ENCODE assay signal across 18 cellular contexts in the genomic region with DNA sequence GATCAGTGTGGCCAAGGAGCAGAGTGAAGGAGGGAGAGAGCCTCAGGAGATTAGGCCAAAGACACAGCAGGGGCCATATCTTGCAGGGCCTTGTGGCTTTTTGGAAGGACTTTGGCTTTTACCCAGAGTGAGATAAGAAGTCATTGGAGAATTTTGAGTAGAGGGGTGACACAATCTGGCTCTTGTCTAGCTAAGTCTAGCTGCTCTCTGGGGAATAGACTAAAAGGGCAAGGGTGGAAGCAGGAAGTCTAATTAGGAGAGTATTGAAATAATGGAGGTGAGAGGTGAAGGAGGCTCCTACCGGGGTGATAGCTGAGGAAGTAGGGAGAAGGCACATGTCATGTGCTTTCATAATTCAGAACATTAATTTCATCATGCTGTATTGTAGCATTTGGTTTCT. TPM values are rescaled to one million over a fixed set of nuclear protein-coding genes. Genes with fewer than 3 reads are reported as not detected.
"Had no signal": no experiment of that assay in that cellular context is flagged by ENCODE, and none has a peak within 500 bp of the region (broad histone marks: within the 10 kb centered on the region; RNA-seq: fewer than 3 reads in every experiment).

No MANE protein-coding gene starts in this region.

- H3K27ac Mint-ChIP-seq: activated naive CD4-positive, alpha-beta T cell treated with anti-CD3 and anti-CD28 coated beads for 36 hours; effector memory CD8-positive, alpha-beta T cell; natural killer cell treated with Interleukin-12 subunit alpha and Interleukin-12 subunit beta and Interleukin-15 and Interleukin-18, amount 100 ng/mL, for 72 hours had no signal

- H3K9me3 Mint-ChIP-seq: activated naive CD4-positive, alpha-beta T cell treated with anti-CD3 and anti-CD28 coated beads for 36 hours; activated T-cell treated with anti-CD3 and anti-CD28 coated beads, Interleukin-2, amount 50 U/mL, for 4 hours; effector memory CD8-positive, alpha-beta T cell; natural killer cell treated with Interleukin-12 subunit alpha and Interleukin-12 subunit beta and Interleukin-15 and Interleukin-18, amount 100 ng/mL, for 72 hours had no signal

- H3K27ac ChIP-seq: body of pancreas, esophagus squamous epithelium, neutrophil, pancreas, right lobe of liver, suprapubic skin had no signal

- H3K27me3 Mint-ChIP-seq: stimulated activated naive CD8-positive, alpha-beta T cell treated with anti-CD3 and anti-CD28 coated beads, Interleukin-15, amount 100 ng/mL, for 72 hours had no signal

- H3K4me3 Mint-ChIP-seq: activated naive CD4-positive, alpha-beta T cell treated with anti-CD3 and anti-CD28 coated beads for 36 hours; activated T-cell treated with anti-CD3 and anti-CD28 coated beads, Interleukin-2, amount 50 U/mL, for 4 hours; effector memory CD8-positive, alpha-beta T cell; natural killer cell treated with Interleukin-12 subunit alpha and Interleukin-12 subunit beta and Interleukin-15 and Interleukin-18, amount 100 ng/mL, for 72 hours; stimulated activated naive CD8-positive, alpha-beta T cell treated with anti-CD3 and anti-CD28 coated beads, Interleukin-15, amount 100 ng/mL, for 72 hours had no signal

- H3K36me3 ChIP-seq: esophagus squamous epithelium, neutrophil, pancreas, right lobe of liver, suprapubic skin had no signal

- H3K27me3 ChIP-seq: body of pancreas, esophagus squamous epithelium, neutrophil, pancreas, right lobe of liver, suprapubic skin had no signal

- DNase-seq: activated CD4-positive, alpha-beta T cell treated with anti-CD3 and anti-CD28 coated beads, Interleukin-2, amount 50 U/mL, for 1 hour; activated CD8-positive, alpha-beta memory T cell treated with anti-CD3 and anti-CD28 coated beads, Interleukin-2, amount 50 U/mL, for 4 hours; activated naive CD4-positive, alpha-beta T cell treated with anti-CD3 and anti-CD28 coated beads for 36 hours; activated T-cell treated with anti-CD3 and anti-CD28 coated beads, Interleukin-2, amount 50 U/mL, for 4 hours; body of pancreas; effector memory CD8-positive, alpha-beta T cell; esophagus squamous epithelium; pancreas; right lobe of liver; small intestine; stimulated activated CD4-positive, alpha-beta T cell treated with anti-CD3 and anti-CD28 coated beads, Interleukin-4, amount 100 ng/mL, for 1 hour; stimulated activated naive CD8-positive, alpha-beta T cell treated with anti-CD3 and anti-CD28 coated beads, Interleukin-15, amount 100 ng/mL, for 72 hours had no signal

- H3K36me3 Mint-ChIP-seq: natural killer cell treated with Interleukin-12 subunit alpha and Interleukin-12 subunit beta and Interleukin-15 and Interleukin-18, amount 100 ng/mL, for 72 hours had no signal

- H3K4me1 ChIP-seq: body of pancreas, esophagus squamous epithelium, pancreas, right lobe of liver, suprapubic skin had no signal

- H3K4me3 ChIP-seq: body of pancreas, esophagus squamous epithelium, pancreas, right lobe of liver, suprapubic skin had no signal

- H3K9me3 ChIP-seq: body of pancreas, esophagus squamous epithelium, neutrophil, pancreas, right lobe of liver, suprapubic skin had no signal

- ATAC-seq: activated CD4-positive, CD25-positive, alpha-beta regulatory T cell treated with anti-CD3 and anti-CD28 coated beads, Interleukin-2, amount 50 U/mL, for 24 hours; activated T-cell treated with anti-CD3 and anti-CD28 coated beads, Interleukin-2, amount 50 U/mL, for 4 hours; body of pancreas; effector memory CD8-positive, alpha-beta T cell; natural killer cell treated with Interleukin-12 subunit alpha and Interleukin-12 subunit beta and Interleukin-15 and Interleukin-18, amount 100 ng/mL, for 72 hours; pancreas; right lobe of liver; stimulated activated naive CD8-positive, alpha-beta T cell treated with anti-CD3 and anti-CD28 coated beads, Interleukin-15, amount 100 ng/mL, for 72 hours had no signal

RNA-seq across cellular contexts. Expression of gene KCNA3, which starts 34.2 kb away (rescaled TPM):
- total RNA-seq: dermis microvascular lymphatic vessel endothelial cell, pulmonary artery endothelial cell had no signal
